Comparison of ENCODE assay signal across 12 cellular contexts in the genomic region with DNA sequence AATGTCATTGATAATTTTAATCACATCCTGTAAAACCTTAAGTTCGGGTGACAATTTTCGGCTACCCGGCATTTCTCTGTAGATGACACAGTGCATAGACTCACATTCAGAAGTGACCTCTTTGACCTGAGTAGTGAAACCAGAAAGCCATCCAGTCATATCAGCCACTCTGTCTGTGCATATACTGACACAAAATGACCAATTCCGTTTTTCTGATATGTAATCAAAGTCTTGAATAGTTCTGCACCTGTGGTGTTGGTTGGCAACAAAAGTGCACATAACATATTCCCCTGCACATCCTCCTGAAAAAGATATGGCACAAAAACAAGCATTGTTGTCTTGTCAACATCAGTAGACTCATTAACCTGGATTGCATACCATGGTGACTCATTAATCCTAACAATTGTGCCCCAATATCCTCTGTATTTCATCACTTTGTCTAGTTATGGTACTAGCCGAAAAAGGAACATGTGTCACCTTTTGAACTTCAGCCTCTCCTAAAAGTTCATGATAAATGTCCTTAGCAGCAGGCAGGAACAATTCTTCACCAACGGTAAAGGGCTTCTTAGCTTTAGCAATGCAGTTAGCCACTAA. TPM values are rescaled to one million over a fixed set of nuclear protein-coding genes. Genes with fewer than 3 reads are reported as not detected.
DNase-seq lines count a peak whose midpoint lies in the region; ATAC-seq and TF ChIP-seq lines count a peak whose summit lies in the region.
"Had no signal": no experiment of that assay in that cellular context is flagged by ENCODE, and none has a peak within 500 bp of the region (broad histone marks: within the 10 kb centered on the region; RNA-seq: fewer than 3 reads in every experiment).

No MANE protein-coding gene starts in this region.

- ATAC-seq in GM18861 (IDR thresholded peaks at IDR 0.05; ENCODE audit: unreplicated experiment) (peak; percentile 57), GM21526 (IDR thresholded peaks at IDR 0.05; ENCODE audit: low FRiP score, unreplicated experiment) (peak; percentile 39), HG03280 (IDR thresholded peaks at IDR 0.05; ENCODE audit: unreplicated experiment) (peak; percentile 49), foreskin keratinocyte (no peak)

- TF ChIP-seq CTCF in foreskin keratinocyte (conservative IDR thresholded peaks at IDR 0.05) (no peak), type B pancreatic cell (conservative IDR thresholded peaks at IDR 0.05) (no peak)

- peaks cover 3% of the 10 kb centered on the region for H3K4me1 Mint-ChIP-seq in type B pancreatic cell (ENCODE audit: unreplicated experiment)

- intact Hi-C loops in head of caudate nucleus (cut with DNase I): loop anchor here (10.0 kb wide), 1 partner anchor 376 kb away; a partner anchor contains a TSS

- H3K9me3 Mint-ChIP-seq in type B pancreatic cell: no peaks in the 10 kb centered on the region
- H3K9me3 Mint-ChIP-seq: activated T-cell treated with anti-CD3 and anti-CD28 coated beads, Interleukin-2, amount 50 U/mL, for 24 hours had no signal

- H3K4me1 ChIP-seq in foreskin keratinocyte: no peaks in the 10 kb centered on the region
- H3K4me1 ChIP-seq: breast epithelium had no signal

- DNase-seq in foreskin keratinocyte (peak; percentile 39 to 51), type B pancreatic cell (ENCODE audit: extremely low spot score, unreplicated experiment) (no peak), head of caudate nucleus (no peak), putamen (ENCODE audit: low spot score) (no peak)
- DNase-seq: activated T-cell treated with anti-CD3 and anti-CD28 coated beads, Interleukin-2, amount 50 U/mL, for 24 hours; NCI-H510A; SIG-M5 had no signal

- no peak overlapping the region for H3K27ac Mint-ChIP-seq in type B pancreatic cell
- H3K27ac Mint-ChIP-seq: activated T-cell treated with anti-CD3 and anti-CD28 coated beads, Interleukin-2, amount 50 U/mL, for 24 hours had no signal

- no peak overlapping the region for H3K27ac ChIP-seq in foreskin keratinocyte
- H3K27ac ChIP-seq: breast epithelium, VCaP had no signal

- peaks cover 21% of the 10 kb centered on the region for H3K27me3 Mint-ChIP-seq in type B pancreatic cell
- H3K27me3 Mint-ChIP-seq: activated T-cell treated with anti-CD3 and anti-CD28 coated beads, Interleukin-2, amount 50 U/mL, for 24 hours had no signal

- H3K27me3 ChIP-seq in foreskin keratinocyte: no peaks in the 10 kb centered on the region
- H3K27me3 ChIP-seq: breast epithelium had no signal

- H3K4me3 Mint-ChIP-seq in type B pancreatic cell: no peak overlapping the region
- H3K4me3 Mint-ChIP-seq: activated T-cell treated with anti-CD3 and anti-CD28 coated beads, Interleukin-2, amount 50 U/mL, for 24 hours had no signal

- no peaks in the 10 kb centered on the region for H3K36me3 Mint-ChIP-seq in type B pancreatic cell

RNA-seq across cellular contexts. Expression of a gene that starts 4.7 kb away (rescaled TPM):
- 18.0 and 21.7 TPM in 2 replicates for total RNA-seq in foreskin keratinocyte
- 28.2 and 30.0 TPM in 2 replicates for polyA plus RNA-seq in foreskin keratinocyte
- total RNA-seq in type B pancreatic cell (ENCODE audit: low replicate concordance): 50.4 and 67.0 TPM in 2 replicates

RNA-seq across cellular contexts. Expression of a gene that starts 22.9 kb away (rescaled TPM):
- total RNA-seq in foreskin keratinocyte (1.7 and 2.0 TPM in 2 replicates), type B pancreatic cell (ENCODE audit: low replicate concordance) (7.5 and 9.7 TPM in 2 replicates)
- 0.40 and 0.48 TPM in 2 replicates for polyA plus RNA-seq in foreskin keratinocyte

Comparison
In these comparisons a context has a peak if more than half of its experiments do, and no peak if none do; other contexts are left out.
1. DNase-seq: peak in foreskin keratinocyte (2 of 2); none in type B pancreatic cell (single experiment), head of caudate nucleus (0 of 42) and putamen (single experiment).